Comparison of ENCODE assay signal across 8 cellular contexts in genomic region chr19:45478454-45479238, GRCh38. TPM values are rescaled to one million over a fixed set of nuclear protein-coding genes. Genes with fewer than 3 reads are reported as not detected.
A peak's percentile ranks its signal among the peaks of the same experiment; 100 is the strongest.
DNase-seq lines count a peak whose midpoint lies in the region; ATAC-seq and TF ChIP-seq lines count a peak whose summit lies in the region.

No MANE protein-coding gene starts in this region.

- peaks cover 14% of the 10 kb centered on the region for H3F3A ChIP-seq in MM.1S (ENCODE audit: insufficient read depth, low read length)

- no peaks in the 10 kb centered on the region for H3K9me3 ChIP-seq in HAP-1
- H3K9me3 ChIP-seq in MM.1S (replicated peaks; ENCODE audit: insufficient read depth, low read length): no peaks in the 10 kb centered on the region
- no peaks in the 10 kb centered on the region for H3K9me3 ChIP-seq in thoracic aorta

- no peaks in the 10 kb centered on the region for H4K20me1 ChIP-seq in MM.1S (ENCODE audit: insufficient read depth, low read length)

- peak overlapping the region; percentile 89 for H3K27ac ChIP-seq in MM.1S (ENCODE audit: low read length)
- peak overlapping the region; percentile 95 to 99 for H3K27ac ChIP-seq in thoracic aorta

- no peaks in the 10 kb centered on the region for H3K36me3 Mint-ChIP-seq in activated naive CD4-positive, alpha-beta T cell treated with anti-CD3 and anti-CD28 coated beads for 36 hours (ENCODE audit: low read depth)

- in situ Hi-C loops in HAP-1 (cut with MboI; ENCODE audit: low sequenced_read_pairs): loop anchor here (5.0 kb wide), 1 partner anchor 36 kb away; no protein-coding TSS in a partner anchor

- peak overlapping the region; percentile 54 for H3K4me3 Mint-ChIP-seq in activated naive CD4-positive, alpha-beta T cell treated with anti-CD3 and anti-CD28 coated beads for 36 hours

- H3K27me3 ChIP-seq in HAP-1 (ENCODE audit: low read depth) (no peaks in the 10 kb centered on the region), MM.1S (replicated peaks; ENCODE audit: insufficient read depth, low read length) (no peaks in the 10 kb centered on the region; the same call in 1 of the 2 replicates), thoracic aorta (replicated peaks; ENCODE audit: insufficient read depth) (no peaks in the 10 kb centered on the region)

- H3K4me1 Mint-ChIP-seq in activated naive CD4-positive, alpha-beta T cell treated with anti-CD3 and anti-CD28 coated beads for 36 hours (ENCODE audit: low read depth): peaks cover 22% of the 10 kb centered on the region

- H3K9me2 ChIP-seq in MM.1S (replicated peaks; ENCODE audit: insufficient read depth, low read length): no peaks in the 10 kb centered on the region

- H3K36me3 ChIP-seq in HAP-1 (replicated peaks) (no peaks in the 10 kb centered on the region), MM.1S (replicated peaks; ENCODE audit: insufficient read depth, low read length) (no peaks in the 10 kb centered on the region), thoracic aorta (no peaks in the 10 kb centered on the region)

- H2AFZ ChIP-seq in MM.1S (ENCODE audit: low read length): peak overlapping the region; percentile 64

- H3K4me3 ChIP-seq in HAP-1 (peak overlapping the region; percentile 42), MM.1S (ENCODE audit: low read length) (peak overlapping the region; percentile 65), thoracic aorta (peak overlapping the region; percentile 72)

- H3K27me3 Mint-ChIP-seq in activated naive CD4-positive, alpha-beta T cell treated with anti-CD3 and anti-CD28 coated beads for 36 hours (ENCODE audit: low read depth): peaks cover 2% of the 10 kb centered on the region

- peak overlapping the region; percentile 95 for H3K27ac Mint-ChIP-seq in activated naive CD4-positive, alpha-beta T cell treated with anti-CD3 and anti-CD28 coated beads for 36 hours

- peak overlapping the region; percentile 94 for H3K9ac ChIP-seq in MM.1S (ENCODE audit: low read length)

- DNase-seq in GF-D8 (lab: John Stamatoyannopoulos, UW) (peak; percentile 92), HAP-1 (ENCODE audit: low spot score in 2 of 2) (peak; percentile 90 to 94), MM.1S (peak; percentile 95), SIG-M5 treated with dmso at 0.1 percent for 504 hours (lab: John Stamatoyannopoulos, UW; ENCODE audit: unreplicated experiment) (peak; percentile 82), globus pallidus (ENCODE audit: low spot score) (peak; percentile 85), omental fat pad (ENCODE audit: low spot score) (peak; percentile 78), thoracic aorta (ENCODE audit: low spot score) (peak; percentile 63)
- peak; percentile 96 for DNase-seq in activated naive CD4-positive, alpha-beta T cell treated with anti-CD3 and anti-CD28 coated beads for 36 hours

- intact Hi-C loops in activated naive CD4-positive, alpha-beta T cell treated with anti-CD3 and anti-CD28 coated beads for 36 hours (cut with micrococcal nuclease): loop anchor here (1.0 to 5.0 kb wide), 8 partner anchors 9 to 226 kb away; partner anchors contain the start of genes MARK4, PPP1R13L and VASP

- no peaks in the 10 kb centered on the region for H3K9me3 Mint-ChIP-seq in activated naive CD4-positive, alpha-beta T cell treated with anti-CD3 and anti-CD28 coated beads for 36 hours

- H3K4me2 ChIP-seq in MM.1S (ENCODE audit: low read depth, low read length): peak overlapping the region; percentile 98

- no peaks in the 10 kb centered on the region for H3K79me2 ChIP-seq in MM.1S (ENCODE audit: low read length)

- peak; percentile 97 for TF ChIP-seq CTCF in MM.1S (IDR thresholded peaks at IDR 0.05; ENCODE audit: low read length)
- TF ChIP-seq CTCF in omental fat pad (IDR thresholded peaks at IDR 0.05): peak in 2 of 3 donors; percentile 90 to 93
- peak; percentile 97 for TF ChIP-seq CTCF in thoracic aorta (IDR thresholded peaks at IDR 0.05)

- ATAC-seq in omental fat pad (ENCODE audit: low FRiP score) (peak; percentile 60), thoracic aorta (ENCODE audit: insufficient number of reproducible peaks, low FRiP score, low read depth) (peak; percentile 68)

- peaks cover 5% of the 10 kb centered on the region for H3K4me1 ChIP-seq in HAP-1
- peaks cover 12% of the 10 kb centered on the region for H3K4me1 ChIP-seq in MM.1S (ENCODE audit: low read length)
- peaks cover 0 to 9% of the 10 kb centered on the region in 2 donors for H3K4me1 ChIP-seq in thoracic aorta (ENCODE audit: control insufficient read depth in 1 of 2, low read depth in 2 of 2)

- CTCF ChIA-PET in activated naive CD4-positive, alpha-beta T cell treated with anti-CD3 and anti-CD28 coated beads for 36 hours (lab: Charles Lee): interaction anchor here (0.6 to 18.6 kb wide), 25 partner anchors 11 to 214 kb away, joined by 3 to 351 read pairs (median 4); partner anchors contain the start of genes FOSB, PPP1R13L and QPCTL

RNA-seq across cellular contexts. Expression of gene FOSB, which starts 10.8 kb away (rescaled TPM):
- total RNA-seq in activated naive CD4-positive, alpha-beta T cell treated with anti-CD3 and anti-CD28 coated beads for 36 hours: 1 to 10 TPM; 8.0 to 8.7 TPM
- 100 to 1,000 TPM; 306 to 713 (median 395) TPM for total RNA-seq in omental fat pad
- total RNA-seq in thoracic aorta: 100 to 1,000 TPM; 126 to 587 TPM

RNA-seq across cellular contexts. Expression of gene RTN2, which starts 18.2 kb away (rescaled TPM):
- total RNA-seq in activated naive CD4-positive, alpha-beta T cell treated with anti-CD3 and anti-CD28 coated beads for 36 hours: under 1 TPM; 0.69 to 0.84 TPM
- total RNA-seq in omental fat pad (1 to 10 TPM; 3.8 to 9.4 (median 7.0) TPM), thoracic aorta (10 to 100 TPM; 16.0 to 22.6 TPM)

RNA-seq across cellular contexts. Expression of gene PPM1N, which starts 19.6 kb away (rescaled TPM):
- 1 to 10 TPM; 2.3 to 2.5 TPM for total RNA-seq in activated naive CD4-positive, alpha-beta T cell treated with anti-CD3 and anti-CD28 coated beads for 36 hours
- total RNA-seq in omental fat pad (1 to 10 TPM; 1.9 to 3.8 (median 2.9) TPM), thoracic aorta (1 to 10 TPM; 3.5 to 6.6 TPM)

RNA-seq across cellular contexts. Expression of gene VASP, which starts 28.6 kb away (rescaled TPM):
- 10 to 100 TPM; 94.5 to 99.6 TPM for total RNA-seq in activated naive CD4-positive, alpha-beta T cell treated with anti-CD3 and anti-CD28 coated beads for 36 hours
- 100 to 1,000 TPM in 1 of 4 donors, 10 to 100 TPM in 3; 47.0 to 132 (median 68.7) TPM for total RNA-seq in omental fat pad
- 100 to 1,000 TPM; 208 to 287 TPM for total RNA-seq in thoracic aorta

RNA-seq across cellular contexts. Expression of gene ERCC1, which starts 54.9 kb away (rescaled TPM):
- 10 to 100 TPM; 28.9 to 30.7 TPM for total RNA-seq in activated naive CD4-positive, alpha-beta T cell treated with anti-CD3 and anti-CD28 coated beads for 36 hours
- total RNA-seq in omental fat pad (10 to 100 TPM; 63.7 to 93.8 (median 76.5) TPM), thoracic aorta (100 to 1,000 TPM in 1 of 2 donors, 10 to 100 TPM in 1; 99.8 to 224 TPM)

Comparison
In these comparisons a context has a peak if more than half of its experiments do, and no peak if none do; other contexts are left out.
1. Peak in every context shown above with its lines: DNase-seq, ATAC-seq, H3K4me3 ChIP-seq and H3K27ac ChIP-seq.
2. RNA of gene FOSB, which starts 10.8 kb away (total RNA-seq): 126 to 587 TPM in thoracic aorta and 306 to 713 TPM in omental fat pad; 8.0 to 8.7 TPM in activated naive CD4-positive, alpha-beta T cell treated with anti-CD3 and anti-CD28 coated beads for 36 hours; every median in the first group is over 10 times any median in the second.